ENCODE assay signal across 20 cellular contexts in genomic region chr22:23499845-23500500, GRCh38.
DNase-seq lines count a peak whose midpoint lies in the region; ATAC-seq and TF ChIP-seq lines count a peak whose summit lies in the region.
"Had no signal": no experiment of that assay in that cellular context is flagged by ENCODE, and none has a peak within 500 bp of the region (broad histone marks: within the 10 kb centered on the region; RNA-seq: fewer than 3 reads in every experiment).

No MANE protein-coding gene starts in this region.

- H3K27ac ChIP-seq in KOPT-K1 (ENCODE audit: low read depth, low read length, poor library complexity, severe bottlenecking) = peak overlapping the region; percentile 50
- peak overlapping the region in 1 of 8 donors; percentile 11 for H3K27ac ChIP-seq in spleen
- H3K27ac ChIP-seq in right atrium auricular region = no peak overlapping the region

- H3K4me1 ChIP-seq in spleen (peaks cover 0 to 24% (median 11%) of the 10 kb centered on the region in 6 donors), right atrium auricular region (peaks cover 0 to 12% of the 10 kb centered on the region in 2 donors)

- DNase-seq in endothelial cell (ENCODE audit: low spot score) = no peak
- peak in 1 of 2 experiments; percentile 34 for DNase-seq in mesothelial cell of epicardium (ENCODE audit: low spot score in 2 of 2, unreplicated experiment in 2 of 2)
- peak; percentile 66 for DNase-seq in spleen
- DNase-seq in germinal center (ENCODE audit: low spot score) = no peak
- DNase-seq in hypothalamus (lab: John Stamatoyannopoulos, UW) = no peak
- no peak for DNase-seq in right atrium auricular region (ENCODE audit: low spot score)
- DNase-seq: ACHN, C1 segment of cervical spinal cord, DMS79, KBM-7, MV-4-11, NCI-H187, NCI-H226, NCI-H524, NCI-H82, SHP77, SK-N-SH had no signal

- H3K9me3 ChIP-seq in KOPT-K1 (ENCODE audit: insufficient read depth, low read length, poor library complexity, severe bottlenecking) = no peaks in the 10 kb centered on the region
- no peaks in the 10 kb centered on the region for H3K9me3 ChIP-seq in spleen
- no peaks in the 10 kb centered on the region for H3K9me3 ChIP-seq in right atrium auricular region
- H3K9me3 ChIP-seq: SK-N-SH had no signal

- H3K27me3 ChIP-seq in spleen (replicated peaks in 1 of 7) (no peaks in the 10 kb centered on the region), right atrium auricular region (no peaks in the 10 kb centered on the region)

- H3K4me3 ChIP-seq in spleen (no peak overlapping the region), right atrium auricular region (no peak overlapping the region)

- ATAC-seq in HG03095 (IDR thresholded peaks at IDR 0.05; ENCODE audit: unreplicated experiment) = no peak
- ATAC-seq: HCT116 had no signal

- H3K36me3 Mint-ChIP-seq in endothelial cell (ENCODE audit: low read depth, unreplicated experiment) (no peaks in the 10 kb centered on the region), mesothelial cell of epicardium (no peaks in the 10 kb centered on the region)

- no peak for TF ChIP-seq POLR2A in spleen (IDR thresholded peaks at IDR 0.05)

- intact Hi-C loops in spleen (cut with DNase I; ENCODE audit: low total_unique reads) = no loop called here

- H3K4me3 Mint-ChIP-seq in endothelial cell (ENCODE audit: unreplicated experiment) (no peak overlapping the region), mesothelial cell of epicardium (no peak overlapping the region)

- H3K27ac Mint-ChIP-seq in endothelial cell (ENCODE audit: unreplicated experiment) (peak overlapping the region; percentile 66), mesothelial cell of epicardium (peak overlapping the region; percentile 92)

- WGBS in spleen, 5 donors = 73 to 79% (median 78%) methylated on average over 8 of the region's 8 CpGs

- H3K27me3 Mint-ChIP-seq in endothelial cell (ENCODE audit: unreplicated experiment) (peaks cover 3% of the 10 kb centered on the region), mesothelial cell of epicardium (ENCODE audit: low read depth) (no peaks in the 10 kb centered on the region)

- H3K9me3 Mint-ChIP-seq in endothelial cell (ENCODE audit: unreplicated experiment) (no peaks in the 10 kb centered on the region), mesothelial cell of epicardium (no peaks in the 10 kb centered on the region)

- no peak for TF ChIP-seq CTCF in endothelial cell (IDR thresholded peaks at IDR 0.05; ENCODE audit: unreplicated experiment)
- TF ChIP-seq CTCF in mesothelial cell of epicardium (IDR thresholded peaks at IDR 0.05; ENCODE audit: unreplicated experiment) = no peak
- no peak for TF ChIP-seq CTCF in spleen (IDR thresholded peaks at IDR 0.05 in 8 of 11, conservative IDR thresholded peaks at IDR 0.05 in 3 of 11)
- no peak for TF ChIP-seq CTCF in right atrium auricular region (IDR thresholded peaks at IDR 0.05)

- H3K4me1 Mint-ChIP-seq in endothelial cell (ENCODE audit: unreplicated experiment) = peaks cover 25% of the 10 kb centered on the region
- H3K4me1 Mint-ChIP-seq in mesothelial cell of epicardium = peaks cover 45% of the 10 kb centered on the region

- no peaks in the 10 kb centered on the region for H3K36me3 ChIP-seq in KOPT-K1 (ENCODE audit: insufficient read depth, low read length)
- H3K36me3 ChIP-seq in spleen = no peaks in the 10 kb centered on the region
- no peaks in the 10 kb centered on the region for H3K36me3 ChIP-seq in right atrium auricular region
